ENCODE assay signal across 1 cellular context in genomic region chr6:139375239-139376053, GRCh38.
TF ChIP-seq lines count a peak whose summit lies in the region.

No MANE protein-coding gene starts in this region.

TF ChIP-seq in K562, 482 proteins besides CTCF, POLR2A, EP300 and RAD21 (continued from another document and continues in another):
- TF ChIP-seq CHD7 (IDR thresholded peaks at IDR 0.05; ENCODE audit: low read depth, low read length) (no peak), TRIM28 (IDR thresholded peaks at IDR 0.05) (peak; percentile 77; the same call in 1 of the 2 replicates), ZNF263 (CRISPR knock-in tag; IDR thresholded peaks at IDR 0.05; ENCODE audit: borderline replicate concordance) (peak; percentile 35; the same call in 1 of the 2 replicates), THAP12 (CRISPR knock-in tag; IDR thresholded peaks at IDR 0.05) (no peak), ZNF316 (IDR thresholded peaks at IDR 0.05) (0 out of 2 replicates have a peak, but pooled peaks have one; percentile 31), JUND (IDR thresholded peaks at IDR 0.05; ENCODE audit: borderline replicate concordance, low read depth, low read length) (peak; percentile 70), JUND (tag; IDR thresholded peaks at IDR 0.05; ENCODE audit: borderline replicate concordance, low read depth, low read length) (no peak; the same call in 2 of the 3 replicates), ZNF449 (CRISPR knock-in tag; IDR thresholded peaks at IDR 0.05) (no peak), GATAD2A (IDR thresholded peaks at IDR 0.05) (peak; percentile 56; the same call in 1 of the 2 replicates), HDAC1 (IDR thresholded peaks at IDR 0.05) (peak in 1 of 2 experiments; percentile 64; a peak in 2 of 4 replicates), E2F3 (CRISPR knock-in tag; IDR thresholded peaks at IDR 0.05) (peak; percentile 15), HDAC6 (IDR thresholded peaks at IDR 0.05; ENCODE audit: low read depth, low read length) (no peak), ZNF75A (CRISPR knock-in tag; IDR thresholded peaks at IDR 0.05) (no peak), REST (CRISPR knock-in tag; IDR thresholded peaks at IDR 0.05; ENCODE audit: low read depth) (no peak), SMAD2 (IDR thresholded peaks at IDR 0.05; ENCODE audit: low read depth, low read length) (no peak), BCLAF1 (IDR thresholded peaks at IDR 0.05; ENCODE audit: borderline replicate concordance in 1 of 2, control insufficient read depth in 1 of 2, low read depth in 2 of 2, low read length in 1 of 2) (peak in 1 of 2 experiments; percentile 73; a peak in 1 of 4 replicates), RBM22 (IDR thresholded peaks at IDR 0.05; ENCODE audit: low read depth, low read length, poor library complexity, severe bottlenecking) (no peak), ZNF165 (CRISPR knock-in tag; IDR thresholded peaks at IDR 0.05; ENCODE audit: borderline replicate concordance) (peak; percentile 72; the same call in 1 of the 2 replicates), MNT (conservative IDR thresholded peaks at IDR 0.05) (peak in 1 of 2 experiments; percentile 50; a peak in 2 of 4 replicates), ZNF586 (CRISPR knock-in tag; conservative IDR thresholded peaks at IDR 0.05) (no peak), SRF (CRISPR knock-in tag; IDR thresholded peaks at IDR 0.05) (no peak), L3MBTL2 (IDR thresholded peaks at IDR 0.05) (no peak; the same call in 1 of the 2 replicates), MTA2 (IDR thresholded peaks at IDR 0.05; ENCODE audit: low read depth) (peak; percentile 16; the same call in 1 of the 2 replicates), E2F8 (IDR thresholded peaks at IDR 0.05; ENCODE audit: low read depth, partially characterized antibody) (no peak), JUN (IDR thresholded peaks at IDR 0.05; ENCODE audit: borderline replicate concordance, low read depth, low read length) (no peak), JUN (CRISPR knock-in tag; IDR thresholded peaks at IDR 0.05; ENCODE audit: borderline replicate concordance) (no peak)
